Comparison of ENCODE assay signal across 11 cellular contexts in genomic region chr5:143653256-143653655, GRCh38.
DNase-seq lines count a peak whose midpoint lies in the region; ATAC-seq and TF ChIP-seq lines count a peak whose summit lies in the region.
"Had no signal": no experiment of that assay in that cellular context is flagged by ENCODE, and none has a peak within 500 bp of the region (broad histone marks: within the 10 kb centered on the region; RNA-seq: fewer than 3 reads in every experiment).

No MANE protein-coding gene starts in this region.

- no peak overlapping the region for H2AFZ ChIP-seq in GM23248

- TF ChIP-seq CTCF in natural killer cell (IDR thresholded peaks at IDR 0.05): no peak

- H3K9ac ChIP-seq in GM23248: no peak overlapping the region
- H3K9ac ChIP-seq: KMS-11 had no signal

- no peak overlapping the region for H3K4me2 ChIP-seq in GM23248 (ENCODE audit: unreplicated experiment)
- H3K4me2 ChIP-seq: KMS-11 had no signal

- no peak for DNase-seq in natural killer cell treated with Interleukin-12 subunit alpha and Interleukin-12 subunit beta and Interleukin-15 and Interleukin-18, amount 100 ng/mL, for 72 hours (ENCODE audit: low spot score)
- DNase-seq in natural killer cell: no peak
- peak; percentile 19 to 42 for DNase-seq in activated T-cell treated with anti-CD3 and anti-CD28 coated beads, Interleukin-2, amount 50 U/mL, for 72 hours
- DNase-seq in midbrain (lab: John Stamatoyannopoulos, UW): no peak
- DNase-seq in NCI-H2081 (lab: John Stamatoyannopoulos, UW): no peak
- DNase-seq in immature natural killer cell: no peak
- no peak for DNase-seq in GM23248
- DNase-seq: stimulated activated CD4-positive, alpha-beta T cell treated with anti-CD3 and anti-CD28 coated beads, Interleukin-4, amount 100 ng/mL, for 4 hours had no signal

- no peaks in the 10 kb centered on the region for H3K36me3 Mint-ChIP-seq in natural killer cell treated with Interleukin-12 subunit alpha and Interleukin-12 subunit beta and Interleukin-15 and Interleukin-18, amount 100 ng/mL, for 72 hours
- no peaks in the 10 kb centered on the region for H3K36me3 Mint-ChIP-seq in natural killer cell
- H3K36me3 Mint-ChIP-seq in activated T-cell treated with anti-CD3 and anti-CD28 coated beads, Interleukin-2, amount 50 U/mL, for 72 hours (ENCODE audit: insufficient read depth in 2 of 2): no peaks in the 10 kb centered on the region
- H3K36me3 Mint-ChIP-seq in immature natural killer cell: no peaks in the 10 kb centered on the region

- in situ Hi-C loops in GM23248 (cut with MboI): no loop called here

- no peaks in the 10 kb centered on the region for H3K9me3 Mint-ChIP-seq in natural killer cell treated with Interleukin-12 subunit alpha and Interleukin-12 subunit beta and Interleukin-15 and Interleukin-18, amount 100 ng/mL, for 72 hours
- no peaks in the 10 kb centered on the region for H3K9me3 Mint-ChIP-seq in natural killer cell
- H3K9me3 Mint-ChIP-seq in activated T-cell treated with anti-CD3 and anti-CD28 coated beads, Interleukin-2, amount 50 U/mL, for 72 hours: no peaks in the 10 kb centered on the region
- no peaks in the 10 kb centered on the region for H3K9me3 Mint-ChIP-seq in immature natural killer cell

- peak; percentile 85 to 89 for ATAC-seq in natural killer cell treated with Interleukin-12 subunit alpha and Interleukin-12 subunit beta and Interleukin-15 and Interleukin-18, amount 100 ng/mL, for 72 hours
- ATAC-seq in natural killer cell: no peak
- ATAC-seq in HG02973 (IDR thresholded peaks at IDR 0.05; ENCODE audit: unreplicated experiment): peak; percentile 70
- peak; percentile 80 to 82 for ATAC-seq in activated T-cell treated with anti-CD3 and anti-CD28 coated beads, Interleukin-2, amount 50 U/mL, for 72 hours (replicated peaks in 1 of 2)

- no peaks in the 10 kb centered on the region for H3K79me2 ChIP-seq in GM23248 (ENCODE audit: insufficient read depth)

- H3K9me3 ChIP-seq in GM23248 (ENCODE audit: low read depth): no peaks in the 10 kb centered on the region
- H3K9me3 ChIP-seq: right atrium auricular region had no signal

- WGBS in GM23248 (ENCODE audit: low coverage in 1 of 2, low lambda C conversion rate in 2 of 2, missing lambda C conversion rate in 2 of 2), 2 experiments: 97 to 100% methylated on average over 2 of the region's 2 CpGs

- H3K36me3 ChIP-seq in GM23248 (ENCODE audit: low read depth): no peaks in the 10 kb centered on the region
- H3K36me3 ChIP-seq: right atrium auricular region had no signal

- peak overlapping the region; percentile 16 for H3K4me3 Mint-ChIP-seq in natural killer cell treated with Interleukin-12 subunit alpha and Interleukin-12 subunit beta and Interleukin-15 and Interleukin-18, amount 100 ng/mL, for 72 hours
- H3K4me3 Mint-ChIP-seq in natural killer cell (no peak overlapping the region), immature natural killer cell (no peak overlapping the region)
- H3K4me3 Mint-ChIP-seq in activated T-cell treated with anti-CD3 and anti-CD28 coated beads, Interleukin-2, amount 50 U/mL, for 72 hours: peak overlapping the region; percentile 26 to 53

- peaks cover 32 to 37% of the 10 kb centered on the region in 2 donors for H3K4me1 Mint-ChIP-seq in natural killer cell treated with Interleukin-12 subunit alpha and Interleukin-12 subunit beta and Interleukin-15 and Interleukin-18, amount 100 ng/mL, for 72 hours (ENCODE audit: low read depth in 2 of 2)
- H3K4me1 Mint-ChIP-seq in natural killer cell (peaks cover 0 to 9% of the 10 kb centered on the region in 2 donors), immature natural killer cell (no peaks in the 10 kb centered on the region)
- peaks cover 31% of the 10 kb centered on the region for H3K4me1 Mint-ChIP-seq in activated T-cell treated with anti-CD3 and anti-CD28 coated beads, Interleukin-2, amount 50 U/mL, for 72 hours (ENCODE audit: low read depth)

- peaks cover 15% of the 10 kb centered on the region for H3F3A ChIP-seq in GM23248 (ENCODE audit: insufficient read depth)

- H4K20me1 ChIP-seq in GM23248 (ENCODE audit: insufficient read depth): no peaks in the 10 kb centered on the region

- no peaks in the 10 kb centered on the region for H3K27me3 Mint-ChIP-seq in natural killer cell treated with Interleukin-12 subunit alpha and Interleukin-12 subunit beta and Interleukin-15 and Interleukin-18, amount 100 ng/mL, for 72 hours
- H3K27me3 Mint-ChIP-seq in natural killer cell (ENCODE audit: low read depth in 2 of 2) (no peaks in the 10 kb centered on the region), immature natural killer cell (ENCODE audit: low read depth in 3 of 3) (peaks cover 0 to 4% (median 2%) of the 10 kb centered on the region in 3 donors)
- H3K27me3 Mint-ChIP-seq in activated T-cell treated with anti-CD3 and anti-CD28 coated beads, Interleukin-2, amount 50 U/mL, for 72 hours (ENCODE audit: low read depth): peaks cover 14% of the 10 kb centered on the region

- H3K27ac ChIP-seq in GM23248: no peak overlapping the region
- H3K27ac ChIP-seq: KMS-11, right atrium auricular region had no signal

- peaks cover 12% of the 10 kb centered on the region; the same call in 1 of the 2 replicates for H3K4me1 ChIP-seq in GM23248 (ENCODE audit: insufficient read depth)

- intact Hi-C loops in natural killer cell (cut with micrococcal nuclease): no loop called here

- no peak overlapping the region for H3K4me3 ChIP-seq in GM23248
- H3K4me3 ChIP-seq: right atrium auricular region had no signal

- H3K27me3 ChIP-seq in GM23248 (replicated peaks; ENCODE audit: insufficient read depth): no peaks in the 10 kb centered on the region
- H3K27me3 ChIP-seq: right atrium auricular region had no signal

- peak overlapping the region; percentile 5 to 36 for H3K27ac Mint-ChIP-seq in natural killer cell treated with Interleukin-12 subunit alpha and Interleukin-12 subunit beta and Interleukin-15 and Interleukin-18, amount 100 ng/mL, for 72 hours
- H3K27ac Mint-ChIP-seq in natural killer cell (no peak overlapping the region), immature natural killer cell (no peak overlapping the region)
- peak overlapping the region; percentile 14 for H3K27ac Mint-ChIP-seq in activated T-cell treated with anti-CD3 and anti-CD28 coated beads, Interleukin-2, amount 50 U/mL, for 72 hours

- no peaks in the 10 kb centered on the region for H3K9me2 ChIP-seq in GM23248 (ENCODE audit: insufficient read depth)

Comparison
In these comparisons a context has a peak if more than half of its experiments do, and no peak if none do; other contexts are left out.
1. ATAC-seq: peak in natural killer cell treated with Interleukin-12 subunit alpha and Interleukin-12 subunit beta and Interleukin-15 and Interleukin-18, amount 100 ng/mL, for 72 hours (2 of 2), HG02973 (single experiment) and activated T-cell treated with anti-CD3 and anti-CD28 coated beads, Interleukin-2, amount 50 U/mL, for 72 hours (2 of 2); none in natural killer cell (0 of 3).
2. H3K27ac Mint-ChIP-seq: peak in natural killer cell treated with Interleukin-12 subunit alpha and Interleukin-12 subunit beta and Interleukin-15 and Interleukin-18, amount 100 ng/mL, for 72 hours (2 of 2) and activated T-cell treated with anti-CD3 and anti-CD28 coated beads, Interleukin-2, amount 50 U/mL, for 72 hours (single experiment); none in natural killer cell (0 of 2) and immature natural killer cell (0 of 6).
3. H3K4me3 Mint-ChIP-seq: peak in natural killer cell treated with Interleukin-12 subunit alpha and Interleukin-12 subunit beta and Interleukin-15 and Interleukin-18, amount 100 ng/mL, for 72 hours (single experiment) and activated T-cell treated with anti-CD3 and anti-CD28 coated beads, Interleukin-2, amount 50 U/mL, for 72 hours (2 of 2); none in natural killer cell (single experiment) and immature natural killer cell (0 of 5).
4. DNase-seq: peak in activated T-cell treated with anti-CD3 and anti-CD28 coated beads, Interleukin-2, amount 50 U/mL, for 72 hours (2 of 2); none in natural killer cell treated with Interleukin-12 subunit alpha and Interleukin-12 subunit beta and Interleukin-15 and Interleukin-18, amount 100 ng/mL, for 72 hours (single experiment), natural killer cell (single experiment), midbrain (single experiment), NCI-H2081 (0 of 2), immature natural killer cell (0 of 3) and GM23248 (single experiment).